ENCODE assay signal across 8 cellular contexts in the genomic region with DNA sequence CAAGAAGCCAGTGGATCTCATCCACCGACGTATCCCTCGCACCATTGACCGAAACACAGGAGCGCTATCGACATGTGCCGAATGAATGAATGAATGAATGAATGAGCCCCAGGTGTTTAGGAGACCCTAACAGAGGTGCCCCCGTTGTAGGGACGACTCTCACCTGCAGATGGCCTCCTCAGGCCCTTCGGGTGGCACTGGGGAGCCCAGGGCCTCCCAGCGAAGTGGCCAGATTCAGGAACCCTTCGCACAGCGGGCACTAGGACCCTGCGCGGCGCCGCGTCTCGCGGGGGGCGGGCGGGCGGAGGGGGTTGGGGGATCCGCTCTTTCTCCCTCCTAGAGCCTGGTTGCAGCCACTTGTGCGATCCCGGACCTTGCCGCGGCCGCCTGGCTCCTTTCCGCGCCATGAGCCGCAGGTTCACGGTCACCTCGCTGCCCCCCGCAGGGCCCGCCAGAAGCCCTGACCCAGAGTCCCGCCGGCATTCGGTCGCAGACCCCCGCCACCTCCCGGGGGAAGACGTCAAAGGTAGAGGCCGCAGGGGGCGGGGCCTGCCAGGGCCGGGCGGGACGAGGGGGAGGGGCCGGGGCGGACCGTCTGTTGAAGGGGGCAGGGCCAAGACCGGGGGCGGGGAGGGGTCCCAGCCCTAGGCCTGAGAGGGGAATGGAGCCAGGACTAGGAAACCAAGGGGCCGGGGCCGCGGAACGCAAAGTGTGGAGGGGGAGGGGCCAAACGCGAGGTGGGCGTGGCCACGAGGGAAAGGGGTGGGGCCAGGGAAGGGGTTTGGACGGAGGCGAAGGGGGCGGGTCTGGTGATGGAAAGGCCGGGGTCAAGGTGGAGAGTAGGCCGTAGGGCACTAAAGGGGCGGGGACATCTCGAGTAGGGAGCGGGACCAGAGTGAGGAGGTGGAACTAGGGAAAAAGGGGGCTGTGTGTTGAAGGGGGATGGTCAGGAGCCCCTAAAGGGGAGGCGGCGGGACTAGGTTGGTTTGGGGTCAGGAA. TPM values are rescaled to one million over a fixed set of nuclear protein-coding genes. Genes with fewer than 3 reads are reported as not detected.
DNase-seq lines count a peak whose midpoint lies in the region; ATAC-seq and TF ChIP-seq lines count a peak whose summit lies in the region.

No MANE protein-coding gene starts in this region.

- no peak overlapping the region for H3K9ac ChIP-seq in MM.1S (ENCODE audit: low read length)

- peaks cover 8 to 29% (median 10%) of the 10 kb centered on the region in 3 donors for H3K27me3 Mint-ChIP-seq in immature natural killer cell (ENCODE audit: low read depth in 3 of 3)

- H3K27me3 ChIP-seq in DOHH2 (ENCODE audit: control insufficient read depth, low read length) = peaks cover 6% of the 10 kb centered on the region
- peaks cover 35% of the 10 kb centered on the region for H3K27me3 ChIP-seq in MM.1S (replicated peaks; ENCODE audit: insufficient read depth, low read length)
- H3K27me3 ChIP-seq in SJCRH30 = no peaks in the 10 kb centered on the region; the same call in 1 of the 2 replicates

- peaks cover 19% of the 10 kb centered on the region for H3K4me1 ChIP-seq in DOHH2 (ENCODE audit: control insufficient read depth, low read length)
- 0 out of 2 replicates have a peak, but pooled peaks cover 5% of the 10 kb centered on the region for H3K4me1 ChIP-seq in MM.1S (ENCODE audit: low read length)
- peaks cover 4% of the 10 kb centered on the region; the same call in 1 of the 2 replicates for H3K4me1 ChIP-seq in SJCRH30

- 0 out of 2 replicates have a peak overlapping the region, but pooled peaks have one; percentile 31 for H2AFZ ChIP-seq in MM.1S (ENCODE audit: low read length)

- DNase-seq in MM.1S (peak; percentile 45), SJCRH30 (peak; percentile 87 to 91), astrocyte of the spinal cord (ENCODE audit: low read depth, low spot score) (no peak), immature natural killer cell (peak; percentile 34 to 45 (median 43)), GM19240 (ENCODE audit: insufficient read length, low spot score) (no peak)
- peak; percentile 48 to 65 for DNase-seq in stimulated activated CD4-positive, alpha-beta T cell treated with anti-CD3 and anti-CD28 coated beads, Interleukin-4, amount 100 ng/mL, for 48 hours (ENCODE audit: low read depth in 2 of 2)

- H3K4me3 Mint-ChIP-seq in immature natural killer cell = peak overlapping the region; percentile 74 to 86 (median 79)

- ATAC-seq in GM19395 (IDR thresholded peaks at IDR 0.05; ENCODE audit: unreplicated experiment) = no peak

- peaks cover 0 to 3% (median 0%) of the 10 kb centered on the region in 3 donors for H3K36me3 Mint-ChIP-seq in immature natural killer cell

- H3K9me2 ChIP-seq in DOHH2 (replicated peaks; ENCODE audit: control insufficient read depth, low read length) (no peaks in the 10 kb centered on the region), MM.1S (replicated peaks; ENCODE audit: insufficient read depth, low read length) (no peaks in the 10 kb centered on the region)

- H3K9me3 ChIP-seq in DOHH2 (ENCODE audit: control insufficient read depth, insufficient read depth, low read length) = no peaks in the 10 kb centered on the region
- H3K9me3 ChIP-seq in MM.1S (replicated peaks; ENCODE audit: insufficient read depth, low read length) = no peaks in the 10 kb centered on the region
- no peaks in the 10 kb centered on the region for H3K9me3 ChIP-seq in SJCRH30 (replicated peaks)

- no peak overlapping the region for H3K27ac Mint-ChIP-seq in immature natural killer cell

- H3K4me3 ChIP-seq in DOHH2 (ENCODE audit: low read length) (peak overlapping the region; percentile 65), MM.1S (ENCODE audit: low read length) (peak overlapping the region; percentile 60), SJCRH30 (peak overlapping the region; percentile 88), astrocyte of the spinal cord (ENCODE audit: low read depth, low read length) (peak overlapping the region; percentile 32)

- no peaks in the 10 kb centered on the region for H3K9me3 Mint-ChIP-seq in immature natural killer cell

- H3K79me2 ChIP-seq in DOHH2 (ENCODE audit: control insufficient read depth, low read length) (no peaks in the 10 kb centered on the region), MM.1S (ENCODE audit: low read length) (no peaks in the 10 kb centered on the region)

- H3F3A ChIP-seq in DOHH2 (ENCODE audit: control insufficient read depth, insufficient read depth) (no peaks in the 10 kb centered on the region), MM.1S (ENCODE audit: insufficient read depth, low read length) (no peaks in the 10 kb centered on the region)

- no peak for TF ChIP-seq CTCF in DOHH2 (IDR thresholded peaks at IDR 0.05; ENCODE audit: low read depth, low read length, poor library complexity, severe bottlenecking)
- TF ChIP-seq CTCF in MM.1S (IDR thresholded peaks at IDR 0.05; ENCODE audit: low read length) = 0 out of 2 replicates have a peak, but pooled peaks have one; percentile 11
- no peak for TF ChIP-seq CTCF in astrocyte of the spinal cord (IDR thresholded peaks at IDR 0.05; ENCODE audit: low read depth, low read length)

- H3K4me1 Mint-ChIP-seq in immature natural killer cell = peaks cover 23 to 28% of the 10 kb centered on the region in 2 donors

- H4K20me1 ChIP-seq in DOHH2 (ENCODE audit: control insufficient read depth, insufficient read depth, low read depth, low read length) (0 out of 2 replicates have a peak, but pooled peaks cover 5% of the 10 kb centered on the region), MM.1S (ENCODE audit: insufficient read depth, low read length) (no peaks in the 10 kb centered on the region)

- in situ Hi-C loops in astrocyte of the spinal cord (cut with HindIII; ENCODE audit: low sequenced_read_pairs) = no loop called here

- peak overlapping the region; percentile 75 for H3K4me2 ChIP-seq in DOHH2 (ENCODE audit: low read length)
- H3K4me2 ChIP-seq in MM.1S (ENCODE audit: low read depth, low read length) = peak overlapping the region; percentile 99

- H3K27ac ChIP-seq in DOHH2 (ENCODE audit: low read depth, low read length) = no peak overlapping the region
- H3K27ac ChIP-seq in MM.1S (ENCODE audit: low read length) = no peak overlapping the region
- no peak overlapping the region; the same call in 1 of the 2 replicates for H3K27ac ChIP-seq in SJCRH30

- H3K36me3 ChIP-seq in DOHH2 (ENCODE audit: control insufficient read depth, low read length) (no peaks in the 10 kb centered on the region), MM.1S (replicated peaks; ENCODE audit: insufficient read depth, low read length) (no peaks in the 10 kb centered on the region), SJCRH30 (no peaks in the 10 kb centered on the region)

RNA-seq across cellular contexts. Expression of gene SLC12A5, which starts 7.4 kb away (rescaled TPM):
- 3.8 and 8.6 TPM in 2 replicates for total RNA-seq in SJCRH30 (2014; rRNA removed; shearing (Covaris generic))
- polyA plus RNA-seq in immature natural killer cell = 1 to 10 TPM in 2 of 3 donors, not detected in 1; 1.0 to 1.8 TPM

RNA-seq across cellular contexts. Expression of gene MMP9, which starts 13.0 kb away (rescaled TPM):
- 0.06 TPM in 1 of 2 replicates, not detected in the other for total RNA-seq in SJCRH30 (2014; rRNA removed; shearing (Covaris generic))
- polyA plus RNA-seq in immature natural killer cell = under 1 TPM in 1 of 3 donors, not detected in 2; 0.09 TPM

RNA-seq across cellular contexts. Expression of gene ZNF335, which starts 49.7 kb away (rescaled TPM):
- 12.5 and 14.2 TPM in 2 replicates for total RNA-seq in SJCRH30 (2014; rRNA removed; shearing (Covaris generic))
- 10 to 100 TPM in 1 of 3 donors, 1 to 10 TPM in 2; 7.1 to 17.9 (median 9.6) TPM for polyA plus RNA-seq in immature natural killer cell

Comparison
In these comparisons a context has a peak if more than half of its experiments do, and no peak if none do; other contexts are left out.
1. H3K4me3 ChIP-seq: peak in every context shown above with its lines; median percentile 88 in SJCRH30; 65 in DOHH2; 60 in MM.1S; 32 in astrocyte of the spinal cord.
2. DNase-seq: peak in MM.1S (single experiment), SJCRH30 (2 of 2), immature natural killer cell (3 of 3) and stimulated activated CD4-positive, alpha-beta T cell treated with anti-CD3 and anti-CD28 coated beads, Interleukin-4, amount 100 ng/mL, for 48 hours (2 of 2); none in astrocyte of the spinal cord (single experiment) and GM19240 (single experiment).